ENCODE assay signal across 1 cellular context in genomic region chr22:32904044-32904443, GRCh38.
A peak's percentile ranks its signal among the peaks of the same experiment; 100 is the strongest.
TF ChIP-seq lines count a peak whose summit lies in the region.

No MANE protein-coding gene starts in this region.

TF ChIP-seq in K562, 482 proteins besides CTCF, POLR2A, EP300 and RAD21 (continued from another document and continues in another):
- TF ChIP-seq DEAF1 (CRISPR knock-in tag; IDR thresholded peaks at IDR 0.05) (no peak), RAD51 (IDR thresholded peaks at IDR 0.05; ENCODE audit: borderline replicate concordance, low read depth) (peak; percentile 92), FUS (optimal IDR thresholded peaks at IDR 0.05; ENCODE audit: low read depth, low read length) (no peak), ATF7 (IDR thresholded peaks at IDR 0.05) (no peak), GABPB2 (CRISPR knock-in tag; conservative IDR thresholded peaks at IDR 0.05) (no peak), ZNF778 (CRISPR knock-in tag; IDR thresholded peaks at IDR 0.05) (no peak), ZNF212 (CRISPR knock-in tag; IDR thresholded peaks at IDR 0.05) (no peak), ARID3B (CRISPR knock-in tag; IDR thresholded peaks at IDR 0.05; ENCODE audit: borderline replicate concordance) (no peak), CBFA2T2 (conservative IDR thresholded peaks at IDR 0.05) (peak; percentile 47), HOXB6 (CRISPR knock-in tag; IDR thresholded peaks at IDR 0.05; ENCODE audit: borderline replicate concordance) (no peak), ZBTB33 (CRISPR knock-in tag; IDR thresholded peaks at IDR 0.05) (no peak), CAMTA2 (CRISPR knock-in tag; conservative IDR thresholded peaks at IDR 0.05) (no peak), TCF15 (CRISPR knock-in tag; IDR thresholded peaks at IDR 0.05) (no peak), MIER1 (IDR thresholded peaks at IDR 0.05; ENCODE audit: low read depth) (no peak), ZNF143 (CRISPR knock-in tag; IDR thresholded peaks at IDR 0.05) (peak; percentile 84), CREBBP (IDR thresholded peaks at IDR 0.05; ENCODE audit: low read depth, low read length) (no peak), CSDE1 (IDR thresholded peaks at IDR 0.05) (no peak), ZNF449 (CRISPR knock-in tag; IDR thresholded peaks at IDR 0.05) (no peak), USF2 (CRISPR knock-in tag; IDR thresholded peaks at IDR 0.05) (peak; percentile 98), NCOA2 (IDR thresholded peaks at IDR 0.05; ENCODE audit: partially characterized antibody in 2 of 2) (no peak), HSF4 (CRISPR knock-in tag; IDR thresholded peaks at IDR 0.05; ENCODE audit: borderline replicate concordance) (no peak), MAZ (CRISPR knock-in tag; conservative IDR thresholded peaks at IDR 0.05 in 1 of 2, IDR thresholded peaks at IDR 0.05 in 1 of 2) (no peak), SRSF9 (IDR thresholded peaks at IDR 0.05; ENCODE audit: borderline replicate concordance, low read depth, low read length) (no peak), ATF3 (IDR thresholded peaks at IDR 0.05) (0 out of 2 replicates have a peak, but pooled peaks have one; percentile 8), ATF3 (CRISPR knock-in tag; conservative IDR thresholded peaks at IDR 0.05) (no peak), AFF1 (IDR thresholded peaks at IDR 0.05; ENCODE audit: low read depth in 1 of 2, partially characterized antibody in 2 of 2) (peak in 1 of 2 experiments; percentile 61), RFX5 (IDR thresholded peaks at IDR 0.05; ENCODE audit: low read depth, low read length) (no peak), YY1 (IDR thresholded peaks at IDR 0.05; ENCODE audit: borderline replicate concordance in 1 of 3, control insufficient read depth in 1 of 3, extremely low read depth in 1 of 3, insufficient read depth in 3 of 3, insufficient read length in 1 of 3, insufficient replicate concordance in 2 of 3, low read depth in 1 of 3, low read length in 2 of 3) (peak in 2 of 3 experiments; percentile 37 to 79), ZNF12 (CRISPR knock-in tag; IDR thresholded peaks at IDR 0.05) (no peak), EHMT2 (IDR thresholded peaks at IDR 0.05) (peak; percentile 50; the same call in 1 of the 2 replicates), RBFOX2 (IDR thresholded peaks at IDR 0.05; ENCODE audit: low read depth, low read length) (no peak), KDM5B (IDR thresholded peaks at IDR 0.05; ENCODE audit: insufficient replicate concordance, low read depth, low read length) (no peak), ZMIZ1 (IDR thresholded peaks at IDR 0.05; ENCODE audit: low read depth in 2 of 2, low read length in 2 of 2) (no peak), NCOA4 (IDR thresholded peaks at IDR 0.05; ENCODE audit: partially characterized antibody) (no peak), ZBTB12 (CRISPR knock-in tag; IDR thresholded peaks at IDR 0.05) (no peak), TEAD4 (IDR thresholded peaks at IDR 0.05; ENCODE audit: low read length) (no peak), TEAD4 (CRISPR knock-in tag; IDR thresholded peaks at IDR 0.05; ENCODE audit: borderline replicate concordance) (no peak), SIX5 (IDR thresholded peaks at IDR 0.05; ENCODE audit: borderline replicate concordance in 1 of 2, insufficient read depth in 1 of 2, low read depth in 1 of 2, low read length in 2 of 2) (peak; percentile 75 to 79), RB1 (IDR thresholded peaks at IDR 0.05; ENCODE audit: low read depth) (no peak), NFYB (IDR thresholded peaks at IDR 0.05; ENCODE audit: extremely low read depth, insufficient read length) (peak; percentile 48), SNRNP70 (optimal IDR thresholded peaks at IDR 0.05; ENCODE audit: low read depth, low read length) (no peak), USF1 (CRISPR knock-in tag; IDR thresholded peaks at IDR 0.05) (peak; percentile 96)
